Comparison of ENCODE assay signal across 8 cellular contexts in the genomic region with DNA sequence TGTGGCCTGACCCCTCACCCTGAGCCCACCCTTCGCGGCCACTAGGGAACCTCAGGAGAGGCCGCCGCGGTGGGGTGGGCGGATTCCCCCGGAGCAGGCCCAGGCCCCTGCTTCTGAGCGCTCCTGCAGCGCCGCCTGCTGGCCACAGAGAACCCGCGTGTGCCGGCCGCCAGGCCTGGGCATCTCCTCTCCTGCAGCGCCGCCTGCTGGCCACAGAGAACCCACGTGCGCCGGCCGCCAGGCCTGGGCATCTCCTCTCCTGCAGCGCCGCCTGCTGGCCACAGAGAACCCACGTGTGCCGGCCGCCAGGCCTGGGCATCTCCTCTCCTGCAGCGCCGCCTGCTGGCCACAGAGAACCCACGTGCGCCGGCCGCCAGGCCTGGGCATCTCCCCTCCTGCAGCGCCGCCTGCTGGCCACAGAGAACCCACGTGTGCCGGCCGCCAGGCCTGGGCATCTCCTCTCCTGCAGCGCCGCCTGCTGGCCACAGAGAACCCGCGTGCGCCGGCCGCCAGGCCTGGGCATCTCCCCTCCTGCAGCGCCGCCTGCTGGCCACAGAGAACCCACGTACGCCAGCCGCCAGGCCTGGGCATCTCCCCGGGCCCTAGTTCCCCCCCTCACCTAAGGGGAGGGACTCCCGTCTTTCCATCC.
DNase-seq lines count a peak whose midpoint lies in the region; ATAC-seq and TF ChIP-seq lines count a peak whose summit lies in the region.
"Not testable (repeated sequence)": the region's sequence is repeated elsewhere in the genome, so short reads cannot be mapped to it uniquely, and the experiment has no call there.

No MANE protein-coding gene starts in this region.

- peak overlapping the region in 1 of 4 donors; percentile 10 for H3K4me3 Mint-ChIP-seq in CD4-positive, CD25-positive, alpha-beta regulatory T cell
- not testable (repeated sequence) for H3K4me3 Mint-ChIP-seq in IgD-negative memory B cell; activated CD8-positive, alpha-beta memory T cell treated with anti-CD3 and anti-CD28 coated beads, Interleukin-2, amount 10 ng/mL, durations not matched to agents 7 days and 5 days; brain; nephron progenitor cell

- CTCF ChIA-PET in activated CD8-positive, alpha-beta memory T cell treated with anti-CD3 and anti-CD28 coated beads, Interleukin-2, amount 10 ng/mL, durations not matched to agents 7 days and 5 days (lab: Charles Lee) = not testable (repeated sequence)

- H3K4me1 ChIP-seq in CD4-positive, CD25-positive, alpha-beta regulatory T cell (ENCODE audit: control insufficient read depth, insufficient read depth, low read length, poor library complexity, severe bottlenecking) = not testable (repeated sequence)
- H3K4me1 ChIP-seq in SJCRH30 = peaks cover 13% of the 10 kb centered on the region

- not testable (repeated sequence) for H3K27ac ChIP-seq in CD4-positive, CD25-positive, alpha-beta regulatory T cell (ENCODE audit: insufficient read depth, low read length, poor library complexity, severe bottlenecking); SJCRH30

- H3K27me3 Mint-ChIP-seq in CD4-positive, CD25-positive, alpha-beta regulatory T cell; IgD-negative memory B cell; activated CD8-positive, alpha-beta memory T cell treated with anti-CD3 and anti-CD28 coated beads, Interleukin-2, amount 10 ng/mL, durations not matched to agents 7 days and 5 days: not testable (repeated sequence)
- H3K27me3 Mint-ChIP-seq in brain (peaks cover 12% of the 10 kb centered on the region), nephron progenitor cell (ENCODE audit: low read depth, poor library complexity) (peaks cover 19% of the 10 kb centered on the region)

- H3K36me3 Mint-ChIP-seq in CD4-positive, CD25-positive, alpha-beta regulatory T cell; IgD-negative memory B cell; activated CD8-positive, alpha-beta memory T cell treated with anti-CD3 and anti-CD28 coated beads, Interleukin-2, amount 10 ng/mL, durations not matched to agents 7 days and 5 days; brain; nephron progenitor cell (ENCODE audit: low read depth): not testable (repeated sequence)

- H3K27me3 ChIP-seq in CD4-positive, CD25-positive, alpha-beta regulatory T cell (ENCODE audit: control insufficient read depth, insufficient read depth, low read length); SJCRH30: not testable (repeated sequence)

- TF ChIP-seq CTCF in brain (conservative IDR thresholded peaks at IDR 0.05) (peak; percentile 94 to 98), nephron progenitor cell (IDR thresholded peaks at IDR 0.05) (peak; percentile 87)

- peaks cover 0 to 16% (median 5%) of the 10 kb centered on the region in 4 donors for H3K4me1 Mint-ChIP-seq in CD4-positive, CD25-positive, alpha-beta regulatory T cell
- H3K4me1 Mint-ChIP-seq in IgD-negative memory B cell (peaks cover 7 to 20% (median 9%) of the 10 kb centered on the region in 3 donors), nephron progenitor cell (peaks cover 19% of the 10 kb centered on the region)
- H3K4me1 Mint-ChIP-seq in activated CD8-positive, alpha-beta memory T cell treated with anti-CD3 and anti-CD28 coated beads, Interleukin-2, amount 10 ng/mL, durations not matched to agents 7 days and 5 days = peaks cover 40% of the 10 kb centered on the region
- H3K4me1 Mint-ChIP-seq in brain = not testable (repeated sequence)

- not testable (repeated sequence) for H3K9me3 ChIP-seq in CD4-positive, CD25-positive, alpha-beta regulatory T cell (ENCODE audit: control insufficient read depth in 2 of 2, low read length in 2 of 2)
- peaks cover 12% of the 10 kb centered on the region for H3K9me3 ChIP-seq in SJCRH30 (replicated peaks)

- not testable (repeated sequence) for ATAC-seq in CD4-positive, CD25-positive, alpha-beta regulatory T cell (ENCODE audit: low read depth in 2 of 2); activated CD8-positive, alpha-beta memory T cell treated with anti-CD3 and anti-CD28 coated beads, Interleukin-2, amount 10 ng/mL, durations not matched to agents 7 days and 5 days

- peak overlapping the region in 1 of 3 donors; percentile 31 for H3K27ac Mint-ChIP-seq in CD4-positive, CD25-positive, alpha-beta regulatory T cell
- peak overlapping the region in 2 of 3 donors; percentile 71 to 83 for H3K27ac Mint-ChIP-seq in IgD-negative memory B cell
- H3K27ac Mint-ChIP-seq in activated CD8-positive, alpha-beta memory T cell treated with anti-CD3 and anti-CD28 coated beads, Interleukin-2, amount 10 ng/mL, durations not matched to agents 7 days and 5 days = peak overlapping the region; percentile 11
- H3K27ac Mint-ChIP-seq in brain = peak overlapping the region in 1 of 5 experiments; percentile 88
- H3K27ac Mint-ChIP-seq in nephron progenitor cell = not testable (repeated sequence)

- not testable (repeated sequence) for H3K4me3 ChIP-seq in CD4-positive, CD25-positive, alpha-beta regulatory T cell (ENCODE audit: low read depth, low read length); SJCRH30

- intact Hi-C loops in cardiac septum (cut with DNase I) = not testable (repeated sequence)

- not testable (repeated sequence) for H3K36me3 ChIP-seq in CD4-positive, CD25-positive, alpha-beta regulatory T cell (ENCODE audit: control insufficient read depth, insufficient read depth, low read length); SJCRH30

- peak; percentile 39 to 72 (median 57) for DNase-seq in CD4-positive, CD25-positive, alpha-beta regulatory T cell
- DNase-seq in SJCRH30 = peak; percentile 79 to 80
- peak; percentile 85 for DNase-seq in activated CD8-positive, alpha-beta memory T cell treated with anti-CD3 and anti-CD28 coated beads, Interleukin-2, amount 10 ng/mL, durations not matched to agents 7 days and 5 days
- peak; percentile 84 for DNase-seq in cardiac septum (ENCODE audit: low spot score)
- DNase-seq in nephron progenitor cell = peak; percentile 78
- DNase-seq in stimulated activated CD8-positive, alpha-beta memory T cell treated with anti-CD3 and anti-CD28 coated beads, Interleukin-12 subunit alpha, Interleukin-12 subunit beta, amount 100 ng/mL, for 24 hours (ENCODE audit: extremely low read depth) = peak; percentile 31

- H3K9me3 Mint-ChIP-seq in CD4-positive, CD25-positive, alpha-beta regulatory T cell; IgD-negative memory B cell; activated CD8-positive, alpha-beta memory T cell treated with anti-CD3 and anti-CD28 coated beads, Interleukin-2, amount 10 ng/mL, durations not matched to agents 7 days and 5 days (ENCODE audit: low read depth); brain: not testable (repeated sequence)
- H3K9me3 Mint-ChIP-seq in nephron progenitor cell = peaks cover 22% of the 10 kb centered on the region

Comparison
In these comparisons a context has a peak if more than half of its experiments do, and no peak if none do; other contexts are left out.
1. DNase-seq: peak in every context shown above with its lines; median percentile 85 in activated CD8-positive, alpha-beta memory T cell treated with anti-CD3 and anti-CD28 coated beads, Interleukin-2, amount 10 ng/mL, durations not matched to agents 7 days and 5 days; 84 in cardiac septum; 80 in SJCRH30; 78 in nephron progenitor cell; 57 in CD4-positive, CD25-positive, alpha-beta regulatory T cell; 31 in stimulated activated CD8-positive, alpha-beta memory T cell treated with anti-CD3 and anti-CD28 coated beads, Interleukin-12 subunit alpha, Interleukin-12 subunit beta, amount 100 ng/mL, for 24 hours.